8 cellular contexts compared by ENCODE assay signal in the genomic region with DNA sequence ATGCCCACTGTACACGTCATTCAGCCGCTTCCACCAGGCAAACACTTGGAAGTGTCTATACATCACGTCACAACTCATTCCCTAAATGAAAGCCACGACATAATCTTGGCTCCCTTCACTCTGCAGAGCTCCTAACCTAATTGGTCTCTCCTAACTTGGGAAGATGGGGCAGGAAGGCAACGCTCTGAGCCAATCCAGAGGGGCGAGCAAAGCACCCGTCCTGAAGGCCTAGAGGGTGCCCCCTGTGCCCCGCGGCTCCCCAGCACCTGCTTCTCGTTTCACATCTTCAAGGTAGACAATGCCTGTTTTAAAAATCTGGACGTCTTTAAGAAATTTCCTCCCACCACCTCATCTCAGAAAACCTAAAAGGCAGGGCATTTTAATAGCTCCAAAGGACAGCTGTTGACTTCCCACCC. TPM values are rescaled to one million over a fixed set of nuclear protein-coding genes. Genes with fewer than 3 reads are reported as not detected.
DNase-seq lines count a peak whose midpoint lies in the region; TF ChIP-seq lines count a peak whose summit lies in the region.

No MANE protein-coding gene starts in this region.

- no peaks in the 10 kb centered on the region for H3K9me2 ChIP-seq in SK-N-SH

- no peaks in the 10 kb centered on the region; the same call in 1 of the 2 replicates for H3K27me3 ChIP-seq in SK-N-SH (ENCODE audit: insufficient read depth)

- H3K27ac ChIP-seq in SK-N-SH (ENCODE audit: low read depth in 2 of 2, low read length in 1 of 2), result no peak overlapping the region; a peak in 1 of 4 replicates

- WGBS in SK-N-SH (ENCODE audit: low lambda C conversion rate), result 8% methylated on average over 11 of the region's 11 CpGs

- peak; percentile 19 for DNase-seq in DMS53 (lab: John Stamatoyannopoulos, UW)
- no peak for DNase-seq in DMS53 treated with DMSO at 0.1 percent for 48 hours (lab: John Stamatoyannopoulos, UW; ENCODE audit: unreplicated experiment)
- DNase-seq in SK-N-SH, result peak; percentile 30
- DNase-seq in fibroblast of mammary gland (ENCODE audit: low read depth), result peak; percentile 69
- DNase-seq in osteocyte (ENCODE audit: extremely low spot score, unreplicated experiment), result no peak
- DNase-seq in GOT3 (lab: John Stamatoyannopoulos, UW), result no peak
- no peak for DNase-seq in DMS153 treated with DMSO at 0.1 percent for 48 hours (lab: John Stamatoyannopoulos, UW; ENCODE audit: unreplicated experiment)
- DNase-seq in NOMO-1 treated with dmso at 0.1 percent for 144 hours (lab: John Stamatoyannopoulos, UW; ENCODE audit: unreplicated experiment), result no peak

- TF ChIP-seq CTCF in SK-N-SH (IDR thresholded peaks at IDR 0.05) (no peak), fibroblast of mammary gland (conservative IDR thresholded peaks at IDR 0.05; ENCODE audit: control insufficient read depth, insufficient read depth, low read depth, low read length) (no peak), osteocyte (IDR thresholded peaks at IDR 0.05) (no peak)

- H3K4me3 ChIP-seq in SK-N-SH (ENCODE audit: low read depth in 2 of 2, low read length in 1 of 2), result peak overlapping the region; percentile 68 to 73
- H3K4me3 ChIP-seq in fibroblast of mammary gland (ENCODE audit: control insufficient read depth, low read depth, low read length), result peak overlapping the region; percentile 83

- peaks cover 18% of the 10 kb centered on the region for H3K27me3 Mint-ChIP-seq in osteocyte (ENCODE audit: unreplicated experiment)

- peaks cover 41 to 45% of the 10 kb centered on the region in 2 experiments for H3K36me3 ChIP-seq in SK-N-SH (replicated peaks in 1 of 2; ENCODE audit: control insufficient read depth in 1 of 2, insufficient read depth in 2 of 2, low read length in 1 of 2)

- no peak for TF ChIP-seq RAD21 in SK-N-SH (IDR thresholded peaks at IDR 0.05; ENCODE audit: low read length)

- peaks cover 34% of the 10 kb centered on the region for H3K36me3 Mint-ChIP-seq in osteocyte (ENCODE audit: unreplicated experiment)

- POLR2A ChIA-PET in SK-N-SH (lab: Yijun Ruan, JAX), result no interaction called here

- H3F3A ChIP-seq in SK-N-SH (replicated peaks; ENCODE audit: insufficient read depth), result no peaks in the 10 kb centered on the region

- no peak for TF ChIP-seq EP300 in SK-N-SH (IDR thresholded peaks at IDR 0.05; ENCODE audit: borderline replicate concordance in 1 of 2, low read depth in 1 of 2, low read length in 1 of 2)

- H3K9me3 Mint-ChIP-seq in osteocyte (ENCODE audit: unreplicated experiment), result no peaks in the 10 kb centered on the region

- peak overlapping the region; percentile 83 for H3K4me2 ChIP-seq in SK-N-SH

- no peaks in the 10 kb centered on the region for H3K9me3 ChIP-seq in SK-N-SH

- H3K4me3 Mint-ChIP-seq in osteocyte (ENCODE audit: unreplicated experiment), result peak overlapping the region; percentile 84

- H4K20me1 ChIP-seq in SK-N-SH (ENCODE audit: insufficient read depth), result peaks cover 16% of the 10 kb centered on the region

- peaks cover 23% of the 10 kb centered on the region for H3K4me1 Mint-ChIP-seq in osteocyte (ENCODE audit: unreplicated experiment)

- H3K27ac Mint-ChIP-seq in osteocyte (ENCODE audit: unreplicated experiment), result peak overlapping the region; percentile 81

- CTCF ChIA-PET in SK-N-SH (lab: Yijun Ruan, JAX), result interaction anchor here (0.9 to 1.2 kb wide), 3 partner anchors 9 to 196 kb away, joined by 3 to 4 read pairs (median 3); a partner anchor contains a TSS

- H2AFZ ChIP-seq in SK-N-SH (ENCODE audit: low read depth), result no peak overlapping the region

- H3K79me2 ChIP-seq in SK-N-SH (ENCODE audit: insufficient read depth), result peaks cover 54% of the 10 kb centered on the region

- H3K9ac ChIP-seq in SK-N-SH, result peak overlapping the region; percentile 77

- peaks cover 6 to 15% of the 10 kb centered on the region in 2 experiments; a peak in 3 of 4 replicates for H3K4me1 ChIP-seq in SK-N-SH (ENCODE audit: control insufficient read depth in 1 of 2, insufficient read depth in 2 of 2, low read depth in 1 of 2, low read length in 1 of 2)

TF ChIP-seq in SK-N-SH, 30 proteins besides CTCF, POLR2A, EP300 and RAD21:
- TF ChIP-seq CHD2 (IDR thresholded peaks at IDR 0.05; ENCODE audit: low read length, partially characterized antibody) (no peak), TAF1 (IDR thresholded peaks at IDR 0.05; ENCODE audit: borderline replicate concordance, low read depth, low read length) (no peak), EZH2phosphoT487 (IDR thresholded peaks at IDR 0.05; ENCODE audit: borderline replicate concordance, low read depth) (no peak), FOSL2 (IDR thresholded peaks at IDR 0.05; ENCODE audit: borderline replicate concordance, low read depth) (no peak), RXRA (IDR thresholded peaks at IDR 0.05; ENCODE audit: borderline replicate concordance, low read depth) (no peak), FOXM1 (IDR thresholded peaks at IDR 0.05; ENCODE audit: low read depth) (no peak), GABPA (IDR thresholded peaks at IDR 0.05; ENCODE audit: low read depth) (no peak), TCF12 (IDR thresholded peaks at IDR 0.05) (no peak), TEAD4 (IDR thresholded peaks at IDR 0.05; ENCODE audit: borderline replicate concordance, insufficient read depth) (no peak)
- TF ChIP-seq, protein P1, sequence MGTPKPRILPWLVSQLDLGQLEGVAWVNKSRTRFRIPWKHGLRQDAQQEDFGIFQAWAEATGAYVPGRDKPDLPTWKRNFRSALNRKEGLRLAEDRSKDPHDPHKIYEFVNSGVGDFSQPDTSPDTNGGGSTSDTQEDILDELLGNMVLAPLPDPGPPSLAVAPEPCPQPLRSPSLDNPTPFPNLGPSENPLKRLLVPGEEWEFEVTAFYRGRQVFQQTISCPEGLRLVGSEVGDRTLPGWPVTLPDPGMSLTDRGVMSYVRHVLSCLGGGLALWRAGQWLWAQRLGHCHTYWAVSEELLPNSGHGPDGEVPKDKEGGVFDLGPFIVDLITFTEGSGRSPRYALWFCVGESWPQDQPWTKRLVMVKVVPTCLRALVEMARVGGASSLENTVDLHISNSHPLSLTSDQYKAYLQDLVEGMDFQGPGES (IDR thresholded peaks at IDR 0.05; ENCODE audit: low read depth, low read length), result no peak
- TF ChIP-seq, protein P2, sequence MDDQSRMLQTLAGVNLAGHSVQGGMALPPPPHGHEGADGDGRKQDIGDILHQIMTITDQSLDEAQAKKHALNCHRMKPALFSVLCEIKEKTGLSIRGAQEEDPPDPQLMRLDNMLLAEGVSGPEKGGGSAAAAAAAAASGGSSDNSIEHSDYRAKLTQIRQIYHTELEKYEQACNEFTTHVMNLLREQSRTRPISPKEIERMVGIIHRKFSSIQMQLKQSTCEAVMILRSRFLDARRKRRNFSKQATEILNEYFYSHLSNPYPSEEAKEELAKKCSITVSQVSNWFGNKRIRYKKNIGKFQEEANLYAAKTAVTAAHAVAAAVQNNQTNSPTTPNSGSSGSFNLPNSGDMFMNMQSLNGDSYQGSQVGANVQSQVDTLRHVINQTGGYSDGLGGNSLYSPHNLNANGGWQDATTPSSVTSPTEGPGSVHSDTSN (IDR thresholded peaks at IDR 0.05), result no peak; the same call in 1 of the 2 replicates
- TF ChIP-seq, protein P3, sequence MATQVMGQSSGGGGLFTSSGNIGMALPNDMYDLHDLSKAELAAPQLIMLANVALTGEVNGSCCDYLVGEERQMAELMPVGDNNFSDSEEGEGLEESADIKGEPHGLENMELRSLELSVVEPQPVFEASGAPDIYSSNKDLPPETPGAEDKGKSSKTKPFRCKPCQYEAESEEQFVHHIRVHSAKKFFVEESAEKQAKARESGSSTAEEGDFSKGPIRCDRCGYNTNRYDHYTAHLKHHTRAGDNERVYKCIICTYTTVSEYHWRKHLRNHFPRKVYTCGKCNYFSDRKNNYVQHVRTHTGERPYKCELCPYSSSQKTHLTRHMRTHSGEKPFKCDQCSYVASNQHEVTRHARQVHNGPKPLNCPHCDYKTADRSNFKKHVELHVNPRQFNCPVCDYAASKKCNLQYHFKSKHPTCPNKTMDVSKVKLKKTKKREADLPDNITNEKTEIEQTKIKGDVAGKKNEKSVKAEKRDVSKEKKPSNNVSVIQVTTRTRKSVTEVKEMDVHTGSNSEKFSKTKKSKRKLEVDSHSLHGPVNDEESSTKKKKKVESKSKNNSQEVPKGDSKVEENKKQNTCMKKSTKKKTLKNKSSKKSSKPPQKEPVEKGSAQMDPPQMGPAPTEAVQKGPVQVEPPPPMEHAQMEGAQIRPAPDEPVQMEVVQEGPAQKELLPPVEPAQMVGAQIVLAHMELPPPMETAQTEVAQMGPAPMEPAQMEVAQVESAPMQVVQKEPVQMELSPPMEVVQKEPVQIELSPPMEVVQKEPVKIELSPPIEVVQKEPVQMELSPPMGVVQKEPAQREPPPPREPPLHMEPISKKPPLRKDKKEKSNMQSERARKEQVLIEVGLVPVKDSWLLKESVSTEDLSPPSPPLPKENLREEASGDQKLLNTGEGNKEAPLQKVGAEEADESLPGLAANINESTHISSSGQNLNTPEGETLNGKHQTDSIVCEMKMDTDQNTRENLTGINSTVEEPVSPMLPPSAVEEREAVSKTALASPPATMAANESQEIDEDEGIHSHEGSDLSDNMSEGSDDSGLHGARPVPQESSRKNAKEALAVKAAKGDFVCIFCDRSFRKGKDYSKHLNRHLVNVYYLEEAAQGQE (IDR thresholded peaks at IDR 0.05; ENCODE audit: low read depth, low read length), result no peak
- TF ChIP-seq, protein P4, sequence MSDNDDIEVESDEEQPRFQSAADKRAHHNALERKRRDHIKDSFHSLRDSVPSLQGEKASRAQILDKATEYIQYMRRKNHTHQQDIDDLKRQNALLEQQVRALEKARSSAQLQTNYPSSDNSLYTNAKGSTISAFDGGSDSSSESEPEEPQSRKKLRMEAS (IDR thresholded peaks at IDR 0.05; ENCODE audit: low read depth), result no peak

RNA-seq across cellular contexts. Expression of a gene that starts 1.0 kb away (rescaled TPM):
- 25.8 and 27.0 TPM in 2 replicates for polyA plus RNA-seq in SK-N-SH (2012; rRNA removed)
- polyA plus RNA-seq in SK-N-SH (2012; cell fraction: cytosol; rRNA removed), result 37.8 and 39.0 TPM in 2 replicates
- 23.2 and 30.5 TPM in 2 replicates for polyA plus RNA-seq in SK-N-SH (2012; cell fraction: nucleus; rRNA removed)
- total RNA-seq in osteocyte, result 77.9 and 79.3 TPM in 2 replicates

Comparison
In these comparisons a context has a peak if more than half of its experiments do, and no peak if none do; other contexts are left out.
1. DNase-seq: peak in DMS53 (single experiment), SK-N-SH (single experiment) and fibroblast of mammary gland (single experiment); none in DMS53 treated with DMSO at 0.1 percent for 48 hours (single experiment), osteocyte (single experiment), GOT3 (single experiment), DMS153 treated with DMSO at 0.1 percent for 48 hours (single experiment) and NOMO-1 treated with dmso at 0.1 percent for 144 hours (single experiment).